ENCODE assay signal across 24 cellular contexts in genomic region chr19:53485046-53486004, GRCh38.
"Had no signal": no experiment of that assay in that cellular context is flagged by ENCODE, and none has a peak within 500 bp of the region (broad histone marks: within the 10 kb centered on the region; RNA-seq: fewer than 3 reads in every experiment).

No MANE protein-coding gene starts in this region.

- H3K9me3 ChIP-seq: testis had no signal

- FAIRE-seq: endometrium, keratinocyte, pancreas had no signal

- H3K27ac ChIP-seq: dorsolateral prefrontal cortex, gastrocnemius medialis, heart right ventricle, left ventricle myocardium inferior, lower lobe of right lung, pancreas, testis, tibial nerve, upper lobe of right lung, vagina had no signal

- H3K4me1 ChIP-seq: gastrocnemius medialis, heart right ventricle, left ventricle myocardium inferior, lower lobe of right lung, pancreas, testis, tibial nerve, upper lobe of right lung, vagina had no signal

- ATAC-seq: esophagus mucosa; gastrocnemius medialis; heart right ventricle; lower lobe of right lung; pancreas; right cardiac atrium; stimulated activated memory B cell treated with anti-CD40 and anti-IgM and Interleukin-4, amounts not matched to agents 10 μg/mL and 1 μg/mL and 100 μg/mL, for 72 hours; stimulated activated naive CD8-positive, alpha-beta T cell treated with anti-CD3 and anti-CD28 coated beads, Interleukin-15, amount 100 ng/mL, for 72 hours; upper lobe of right lung had no signal

- DNase-seq: cortex of kidney; dorsolateral prefrontal cortex; effector CD8-positive, alpha-beta T cell; gastrocnemius medialis; heart right ventricle; hypothalamus; immature natural killer cell; left ventricle myocardium inferior; lower lobe of right lung; midbrain; naive B cell; occipital lobe; pancreas; right cardiac atrium; stimulated activated CD4-positive, alpha-beta T cell treated with anti-CD3 and anti-CD28 coated beads, Interleukin-4, amount 100 ng/mL, for 24 hours; stimulated activated naive CD8-positive, alpha-beta T cell treated with anti-CD3 and anti-CD28 coated beads, Interleukin-15, amount 100 ng/mL, for 72 hours; testis; upper lobe of right lung had no signal

- H3K4me3 ChIP-seq: dorsolateral prefrontal cortex, gastrocnemius medialis, heart right ventricle, left ventricle myocardium inferior, lower lobe of right lung, pancreas, testis, tibial nerve, upper lobe of right lung, vagina had no signal

- H3K27me3 ChIP-seq: dorsolateral prefrontal cortex, gastrocnemius medialis, heart right ventricle, pancreas, testis, tibial nerve, upper lobe of right lung, vagina had no signal
